8 cellular contexts compared by ENCODE assay signal in the genomic region with DNA sequence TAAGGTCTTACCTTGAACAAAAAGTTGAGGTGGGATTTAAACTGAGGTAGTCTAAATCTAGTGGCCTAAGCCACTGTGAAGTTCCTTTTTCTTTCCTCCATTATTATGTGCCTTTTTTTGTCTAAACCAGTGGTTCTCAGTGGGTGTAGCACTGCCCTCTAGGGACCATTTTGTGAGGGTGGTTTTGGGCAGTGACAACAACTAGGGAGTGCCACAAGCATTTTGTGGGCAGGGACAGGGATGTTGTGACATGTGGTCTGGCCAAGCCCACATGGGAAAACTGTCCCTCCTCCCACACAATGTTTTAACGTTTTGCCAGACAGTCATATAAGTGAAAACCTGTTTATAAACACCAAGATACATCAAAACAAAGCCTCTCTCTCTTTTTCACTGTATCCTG.
DNase-seq lines count a peak whose midpoint lies in the region; ATAC-seq and TF ChIP-seq lines count a peak whose summit lies in the region.

No MANE protein-coding gene starts in this region.

- H3K36me3 ChIP-seq in uterus = no peaks in the 10 kb centered on the region

- H3K27ac Mint-ChIP-seq in osteocyte (ENCODE audit: unreplicated experiment) = no peak overlapping the region

- peaks cover 22% of the 10 kb centered on the region for H3K4me1 Mint-ChIP-seq in osteocyte (ENCODE audit: unreplicated experiment)

- H3K27me3 ChIP-seq in uterus = no peaks in the 10 kb centered on the region

- H3K27me3 Mint-ChIP-seq in osteocyte (ENCODE audit: unreplicated experiment) = no peaks in the 10 kb centered on the region

- no peaks in the 10 kb centered on the region for H3K4me1 ChIP-seq in uterus

- TF ChIP-seq CTCF in osteocyte (IDR thresholded peaks at IDR 0.05) (peak; percentile 33), uterus (IDR thresholded peaks at IDR 0.05) (no peak)

- H3K4me3 ChIP-seq in uterus = no peak overlapping the region

- H3K4me3 Mint-ChIP-seq in osteocyte (ENCODE audit: unreplicated experiment) = no peak overlapping the region

- no peak for TF ChIP-seq POLR2A in uterus (IDR thresholded peaks at IDR 0.05)

- intact Hi-C loops in uterus (cut with DNase I; ENCODE audit: low total_unique reads) = no loop called here

- H3K27ac ChIP-seq in uterus = no peak overlapping the region

- H3K9me3 ChIP-seq in uterus = no peaks in the 10 kb centered on the region

- no peaks in the 10 kb centered on the region for H3K36me3 Mint-ChIP-seq in osteocyte (ENCODE audit: unreplicated experiment)

- peak; percentile 74 for ATAC-seq in HG02623 (IDR thresholded peaks at IDR 0.05; ENCODE audit: unreplicated experiment)

- no peaks in the 10 kb centered on the region for H3K9me3 Mint-ChIP-seq in osteocyte (ENCODE audit: unreplicated experiment)

- peak; percentile 4 for DNase-seq in activated gamma-delta T cell treated with Interleukin-2 at 50 U/mL for 16 hours
- DNase-seq in activated gamma-delta T cell (lab: John Stamatoyannopoulos, UW) = no peak
- DNase-seq in NCI-H2029 treated with DMSO at 0.1 percent for 48 hours (lab: John Stamatoyannopoulos, UW) = peak; percentile 18
- DNase-seq in dermis microvascular lymphatic vessel endothelial cell (ENCODE audit: low read depth in 2 of 2) = peak; percentile 51 to 60
- DNase-seq in osteocyte (ENCODE audit: extremely low spot score, unreplicated experiment) = no peak
- no peak for DNase-seq in uterus
- DNase-seq in 8988T = no peak

Comparison
In these comparisons a context has a peak if more than half of its experiments do, and no peak if none do; other contexts are left out.
1. DNase-seq: peak in activated gamma-delta T cell treated with Interleukin-2 at 50 U/mL for 16 hours (single experiment), NCI-H2029 treated with DMSO at 0.1 percent for 48 hours (single experiment) and dermis microvascular lymphatic vessel endothelial cell (2 of 2); none in activated gamma-delta T cell (single experiment), osteocyte (single experiment), uterus (0 of 2) and 8988T (single experiment).